In the genomic region with DNA sequence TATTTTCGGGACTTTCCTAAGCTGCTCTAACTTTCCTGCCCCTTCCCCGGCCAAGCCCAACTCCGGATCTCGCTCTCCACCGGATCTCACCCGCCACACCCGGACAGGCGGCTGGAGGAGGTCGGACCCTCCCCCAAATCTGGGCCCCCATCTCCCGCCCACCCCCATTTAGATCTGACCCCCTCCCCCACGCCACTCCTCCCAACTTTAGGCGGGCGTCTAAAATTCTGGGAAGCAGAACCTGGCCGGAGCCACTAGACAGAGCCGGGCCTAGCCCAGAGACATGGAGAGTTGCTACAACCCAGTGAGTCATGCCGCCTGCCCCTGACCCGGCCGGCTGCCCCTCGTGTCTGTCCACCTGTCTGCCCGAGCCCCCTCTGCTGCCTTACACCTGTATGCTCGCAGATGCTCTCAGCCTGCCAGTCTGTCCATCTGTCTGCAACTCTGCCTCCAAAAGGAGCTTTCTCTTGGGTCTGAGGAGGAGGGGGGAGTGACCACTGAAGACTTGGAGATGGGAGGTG, we compare ENCODE assay signal across 8 cellular contexts. TPM values are rescaled to one million over a fixed set of nuclear protein-coding genes. Genes with fewer than 3 reads are reported as not detected.
DNase-seq lines count a peak whose midpoint lies in the region; ATAC-seq and TF ChIP-seq lines count a peak whose summit lies in the region.

A gene (plus strand): TSS at position 29 of the 521 bp plus-strand sequence. CDS start 255 bp downstream, at position 284.

- DNase-seq in body of pancreas: peak in 1 of 4 donors; percentile 52
- no peak for DNase-seq in DMS 273 treated with DMSO at 0.1 percent for 48 hours (lab: John Stamatoyannopoulos, UW)
- DNase-seq in NCI-H187 treated with DMSO at 0.1 percent for 48 hours (lab: John Stamatoyannopoulos, UW): no peak

- intact Hi-C loops in body of pancreas (cut with DNase I): no loop called here

- peaks cover 29% of the 10 kb centered on the region for H3K27me3 ChIP-seq in HUES48 (ENCODE audit: control insufficient read depth, insufficient read depth, low read length)
- no peaks in the 10 kb centered on the region for H3K27me3 ChIP-seq in body of pancreas
- no peaks in the 10 kb centered on the region for H3K27me3 ChIP-seq in layer of hippocampus (ENCODE audit: control insufficient read depth, insufficient read depth, low read length)

- H3K27ac ChIP-seq in 22Rv1 (peak within 1 kb of the TSS; percentile 89), HUES48 (ENCODE audit: low read depth, low read length) (peak within 1 kb of the TSS; percentile 75), body of pancreas (peak within 1 kb of the TSS; percentile 88 to 100 (median 96)), layer of hippocampus (ENCODE audit: low read depth, low read length) (peak within 1 kb of the TSS; percentile 92), temporal lobe (ENCODE audit: low read depth, low read length) (peak within 1 kb of the TSS; percentile 73)

- no peak for TF ChIP-seq CTCF in 22Rv1 (IDR thresholded peaks at IDR 0.05)
- no peak for TF ChIP-seq CTCF in body of pancreas (IDR thresholded peaks at IDR 0.05)

- peak in 1 of 3 donors; percentile 50 for TF ChIP-seq POLR2A in body of pancreas (IDR thresholded peaks at IDR 0.05)

- no peak for ATAC-seq in body of pancreas
- no peak for ATAC-seq in activated CD4-positive, CD25-positive, alpha-beta regulatory T cell treated with anti-CD3 and anti-CD28 coated beads, Interleukin-2, amount 50 U/mL, for 24 hours

- no peaks in the 10 kb centered on the region for H3K9me3 ChIP-seq in HUES48 (ENCODE audit: control insufficient read depth, insufficient read depth, low read length)
- H3K9me3 ChIP-seq in body of pancreas: no peaks in the 10 kb centered on the region

- H3K4me3 ChIP-seq in HUES48 (ENCODE audit: low read depth, low read length) (peak within 1 kb of the TSS; percentile 84), body of pancreas (peak within 1 kb of the TSS; percentile 23 to 55)

- WGBS in body of pancreas, 2 donors: 0% methylated on average over 11 to 21 of the region's 21 CpGs

- peak within 1 kb of the TSS; percentile 56 for H3K9ac ChIP-seq in HUES48 (ENCODE audit: low read depth, low read length)

- H3K36me3 ChIP-seq in HUES48 (ENCODE audit: control insufficient read depth, insufficient read depth, low read length): peaks cover 22% of the 10 kb centered on the region
- H3K36me3 ChIP-seq in body of pancreas (replicated peaks in 1 of 2; ENCODE audit: insufficient read depth in 1 of 2, low read depth in 2 of 2): no peaks in the 10 kb centered on the region

- peaks cover 20% of the 10 kb centered on the region for H3K4me1 ChIP-seq in HUES48 (ENCODE audit: control insufficient read depth, insufficient read depth, low read length)
- H3K4me1 ChIP-seq in body of pancreas: peaks cover 43% of the 10 kb centered on the region

RNA-seq across cellular contexts. Expression of the gene that starts here (rescaled TPM):
- total RNA-seq in body of pancreas: 10 to 100 TPM; 17.9 to 30.0 TPM
- total RNA-seq in temporal lobe: 1.5 TPM
